2 cellular contexts compared by ENCODE assay signal in the genomic region with DNA sequence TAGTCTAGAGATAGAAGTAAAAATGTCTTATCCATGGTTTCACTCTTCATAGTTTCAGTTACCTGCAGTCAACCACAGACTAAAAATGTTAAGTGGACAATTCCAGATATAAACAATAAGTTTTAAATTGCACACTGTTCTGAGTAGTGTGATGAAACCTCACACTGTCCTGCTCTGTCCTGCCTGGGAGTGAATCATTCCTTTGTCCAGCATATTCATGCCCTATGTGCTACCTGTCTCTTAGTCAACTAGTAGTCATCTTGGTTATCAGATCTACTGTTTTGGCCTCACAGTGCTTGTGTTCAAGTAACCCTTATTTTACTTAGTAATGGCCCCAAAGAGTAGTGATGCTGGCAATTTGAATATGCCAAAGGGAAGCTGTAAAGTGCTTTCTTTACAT. TPM values are rescaled to one million over a fixed set of nuclear protein-coding genes. Genes with fewer than 3 reads are reported as not detected.
"Had no signal": no experiment of that assay in that cellular context is flagged by ENCODE, and none has a peak within 500 bp of the region (broad histone marks: within the 10 kb centered on the region; RNA-seq: fewer than 3 reads in every experiment).

No MANE protein-coding gene starts in this region.

RNA-seq across cellular contexts. Expression of gene PTPN20, which starts 49.5 kb away (rescaled TPM):
- total RNA-seq: LHCN-M2, M059J had no signal
